In genomic region chr10:95635319-95635733, GRCh38 we compare ENCODE assay signal across 27 cellular contexts. TPM values are rescaled to one million over a fixed set of nuclear protein-coding genes. Genes with fewer than 3 reads are reported as not detected.
A peak's percentile ranks its signal among the peaks of the same experiment; 100 is the strongest.
DNase-seq lines count a peak whose midpoint lies in the region; ATAC-seq, FAIRE-seq and TF ChIP-seq lines count a peak whose summit lies in the region.
"Had no signal": no experiment of that assay in that cellular context is flagged by ENCODE, and none has a peak within 500 bp of the region (broad histone marks: within the 10 kb centered on the region; RNA-seq: fewer than 3 reads in every experiment).

No MANE protein-coding gene starts in this region.

- in situ Hi-C loops in HepG2 (cut with HindIII; ENCODE audit: extremely low pct_ligation_motif_present, low pct_unique_long_range_greater_than_20kb), result no loop called here

- ATAC-seq in HepG2 (peak; percentile 81), right lobe of liver (no peak), mucosa of descending colon (peak; percentile 39), GM18858 (IDR thresholded peaks at IDR 0.05; ENCODE audit: unreplicated experiment) (no peak), GM21447 (IDR thresholded peaks at IDR 0.05; ENCODE audit: unreplicated experiment) (no peak)
- ATAC-seq: A549 had no signal

- WGBS in HepG2 (ENCODE audit: low lambda C conversion rate), result 0% methylated on average over 2 of the region's 2 CpGs
- WGBS in right lobe of liver (ENCODE audit: insufficient coverage, low coverage, low lambda C conversion rate, missing lambda C conversion rate), result 79% methylated on average over 2 of the region's 2 CpGs

- H3K36me3 ChIP-seq in HepG2 (replicated peaks in 1 of 2; ENCODE audit: control insufficient read depth in 1 of 2, insufficient read depth in 2 of 2, low read length in 2 of 2) (peaks cover 24 to 71% of the 10 kb centered on the region in 2 experiments), right lobe of liver (peaks cover 0 to 29% (median 13%) of the 10 kb centered on the region in 4 donors), mucosa of descending colon (ENCODE audit: low read depth) (peaks cover 6% of the 10 kb centered on the region)

- no peak for TF ChIP-seq RAD21 in HepG2 (CRISPR knock-in tag; IDR thresholded peaks at IDR 0.05)

- TF ChIP-seq EP300 in HepG2 (IDR thresholded peaks at IDR 0.05; ENCODE audit: low read depth in 2 of 2, low read length in 2 of 2), result peak in 1 of 2 experiments; percentile 89; a peak in 2 of 4 replicates
- peak; percentile 81; the same call in 1 of the 2 replicates for TF ChIP-seq EP300 in HepG2 (CRISPR knock-in tag; IDR thresholded peaks at IDR 0.05; ENCODE audit: borderline replicate concordance)

- peak overlapping the region; percentile 62 for H3K4me2 ChIP-seq in HepG2 (ENCODE audit: low read depth, low read length)
- H3K4me2 ChIP-seq: A549, KMS-11 had no signal

- peaks cover 3% of the 10 kb centered on the region for H3K79me2 ChIP-seq in HepG2 (ENCODE audit: insufficient read depth, low read length)

- intact Hi-C loops in HepG2 (cut with micrococcal nuclease; ENCODE audit: unreplicated experiment), result loop anchor here (1.0 kb wide), 1 partner anchor 21 kb away; the partner anchor contains the start of gene ALDH18A1
- intact Hi-C loops in right lobe of liver (cut with DNase I), result no loop called here
- intact Hi-C loops in mucosa of descending colon (cut with DNase I, micrococcal nuclease), result no loop called here

- H3K27me3 ChIP-seq in HepG2 (ENCODE audit: control insufficient read depth in 1 of 2, insufficient read depth in 2 of 2, low read length in 2 of 2), result no peaks in the 10 kb centered on the region
- H3K27me3 ChIP-seq in right lobe of liver, result no peaks in the 10 kb centered on the region
- H3K27me3 ChIP-seq: BE2C, SJSA1 had no signal

- no peak for TF ChIP-seq CTCF in HepG2 (CRISPR knock-in tag; IDR thresholded peaks at IDR 0.05)
- no peak for TF ChIP-seq CTCF in right lobe of liver (IDR thresholded peaks at IDR 0.05)
- no peak for TF ChIP-seq CTCF in mucosa of descending colon (IDR thresholded peaks at IDR 0.05)

- no peak for TF ChIP-seq POLR2A in HepG2 (IDR thresholded peaks at IDR 0.05; ENCODE audit: insufficient read depth in 1 of 2, low read depth in 2 of 2, low read length in 2 of 2)
- TF ChIP-seq POLR2A in right lobe of liver (IDR thresholded peaks at IDR 0.05), result no peak

- CTCF ChIA-PET in HepG2 (lab: Yijun Ruan, JAX; ENCODE audit: low intra/inter-chr PET ratio, low total read pairs), result no interaction called here

- H3K4me3 ChIP-seq in HepG2 (replicated peaks in 1 of 3; ENCODE audit: insufficient read depth in 1 of 3, low read depth in 2 of 3, low read length in 3 of 3) (no peak overlapping the region; a peak in 1 of 6 replicates), right lobe of liver (no peak overlapping the region), mucosa of descending colon (no peak overlapping the region)
- H3K4me3 ChIP-seq: A549, SJSA1 had no signal

- no peak overlapping the region for H2AFZ ChIP-seq in HepG2 (ENCODE audit: low read length)

- no TSS peak for BruUV-seq in HepG2 (replicated peaks; lab: Mats Ljungman, UMichigan)

- peaks cover 80% of the 10 kb centered on the region for H3K4me1 ChIP-seq in HepG2 (ENCODE audit: insufficient read depth, low read length)
- no peaks in the 10 kb centered on the region for H3K4me1 ChIP-seq in right lobe of liver
- H3K4me1 ChIP-seq in mucosa of descending colon (ENCODE audit: low read depth), result peaks cover 7% of the 10 kb centered on the region
- H3K4me1 ChIP-seq: A549, BE2C, SJSA1 had no signal

- H3K27ac ChIP-seq in HepG2 (ENCODE audit: extremely low read length, insufficient read depth, low read length) (peak overlapping the region; percentile 78), right lobe of liver (no peak overlapping the region)
- H3K27ac ChIP-seq: A549, HL-60, KMS-11, SJSA1 had no signal

- POLR2A ChIA-PET in HepG2 (lab: Yijun Ruan, JAX), result interaction anchor here (0.6 to 1.8 kb wide), 9 partner anchors 9 to 1041 kb away, joined by 3 to 9 read pairs (median 5); partner anchors contain the start of genes ALDH18A1 and TCTN3

- peak; percentile 82 for FAIRE-seq in HepG2 (lab: Jason Lieb, UNC)
- FAIRE-seq: A549, G401.6, GM12892, RCC 7860 had no signal

- H4K20me1 ChIP-seq in HepG2 (ENCODE audit: insufficient read depth, low read length), result no peaks in the 10 kb centered on the region

- DNase-seq in HepG2 (ENCODE audit: low spot score) (peak; percentile 96), right lobe of liver (no peak), NCI-H69 (lab: John Stamatoyannopoulos, UW) (peak; percentile 62), mucosa of descending colon (no peak), AG08395 (ENCODE audit: low spot score) (no peak)
- DNase-seq: BE2C; Calu3; CD4-positive, CD25-positive, alpha-beta regulatory T cell; DMS153; GOT3; HCEC 1CT; IMR-90; NCI-H1105; NCI-H1694; NCI-H2081; NCI-H446; NCI-H526; OCI-M1 had no signal

- no peaks in the 10 kb centered on the region for H3K9me3 ChIP-seq in HepG2 (ENCODE audit: low read length)
- H3K9me3 ChIP-seq in right lobe of liver, result no peaks in the 10 kb centered on the region
- no peaks in the 10 kb centered on the region for H3K9me3 ChIP-seq in mucosa of descending colon
- H3K9me3 ChIP-seq: A549, BE2C, SJSA1 had no signal

- H3K9ac ChIP-seq in HepG2 (ENCODE audit: insufficient read depth, low read depth, low read length), result peak overlapping the region; percentile 52
- H3K9ac ChIP-seq: KMS-11 had no signal

RNA-seq across cellular contexts. Expression of gene ALDH18A1, which starts 21.2 kb away (rescaled TPM):
- total RNA-seq in HepG2 (2016; rRNA removed; fragmentation: Illumina TruSeq; extraction: Trizol) (98.4 and 263 TPM in 2 replicates), right lobe of liver (10 to 100 TPM; 28.4 to 41.2 (median 34.4) TPM), mucosa of descending colon (100 to 1,000 TPM in 2 of 3 donors, 10 to 100 TPM in 1; 85.6 to 230 (median 101) TPM)
- total RNA-seq in HepG2 (2016; cell fraction: cytosol; rRNA removed; fragmentation: Illumina TruSeq; extraction: Trizol; ENCODE audit: low read depth), result 20.5 and 24.5 TPM in 2 replicates
- 83.4 and 264 TPM in 2 replicates for total RNA-seq in HepG2 (2016; cell fraction: insoluble cytoplasmic fraction; rRNA removed; fragmentation: Illumina TruSeq; extraction: Trizol)
- 60.1 and 67.9 TPM in 2 replicates for total RNA-seq in HepG2 (2016; cell fraction: membrane; rRNA removed; fragmentation: Illumina TruSeq; extraction: Trizol)
- 196 and 225 TPM in 2 replicates for total RNA-seq in HepG2 (2016; cell fraction: nucleus; rRNA removed; fragmentation: Illumina TruSeq; extraction: Trizol)
- 123 and 180 TPM in 2 replicates for polyA plus RNA-seq in HepG2 (2011; rRNA removed)
- 120 and 133 TPM in 2 replicates for polyA plus RNA-seq in HepG2 (2011; cell fraction: cytosol; rRNA removed)
- 113 and 161 TPM in 2 replicates for polyA plus RNA-seq in HepG2 (2011; cell fraction: nucleus; rRNA removed)
- polyA plus RNA-seq in HepG2 (2012), result 117 and 149 TPM in 2 replicates
- 15.9 and 16.2 TPM in 2 replicates for polyA plus RNA-seq in HepG2 (2016; cell fraction: cytosol; fragmentation: Illumina TruSeq; extraction: Trizol; ENCODE audit: low read depth)
- polyA plus RNA-seq in HepG2 (2016; cell fraction: insoluble cytoplasmic fraction; fragmentation: Illumina TruSeq; extraction: Trizol; ENCODE audit: low read depth), result 74.3 and 86.8 TPM in 2 replicates
- polyA plus RNA-seq in HepG2 (2016; cell fraction: membrane; fragmentation: Illumina TruSeq; extraction: Trizol; ENCODE audit: low read depth), result 36.1 and 41.4 TPM in 2 replicates
- polyA plus RNA-seq in HepG2 (2016; cell fraction: nucleus; fragmentation: Illumina TruSeq; extraction: Trizol; ENCODE audit: insufficient read depth, low read depth), result 186 and 203 TPM in 2 replicates
- polyA minus RNA-seq in HepG2 (2011; rRNA and poly(A)+ RNA removed; ENCODE audit: low replicate concordance), result 217 and 608 TPM in 2 replicates
- 136 and 168 TPM in 2 replicates for polyA minus RNA-seq in HepG2 (2011; cell fraction: cytosol; rRNA and poly(A)+ RNA removed)
- polyA minus RNA-seq in HepG2 (2011; cell fraction: nucleus; rRNA and poly(A)+ RNA removed), result 114 and 141 TPM in 2 replicates

RNA-seq across cellular contexts. Expression of gene TCTN3, which starts 58.4 kb away (rescaled TPM):
- total RNA-seq in HepG2 (2016; rRNA removed; fragmentation: Illumina TruSeq; extraction: Trizol) (42.2 and 60.0 TPM in 2 replicates), right lobe of liver (10 to 100 TPM; 15.5 to 24.3 (median 19.1) TPM), mucosa of descending colon (10 to 100 TPM; 20.7 to 35.4 (median 31.6) TPM)
- total RNA-seq in HepG2 (2016; cell fraction: cytosol; rRNA removed; fragmentation: Illumina TruSeq; extraction: Trizol; ENCODE audit: low read depth), result 7.7 and 8.3 TPM in 2 replicates
- 40.2 and 59.3 TPM in 2 replicates for total RNA-seq in HepG2 (2016; cell fraction: insoluble cytoplasmic fraction; rRNA removed; fragmentation: Illumina TruSeq; extraction: Trizol)
- total RNA-seq in HepG2 (2016; cell fraction: membrane; rRNA removed; fragmentation: Illumina TruSeq; extraction: Trizol), result 22.9 and 26.8 TPM in 2 replicates
- total RNA-seq in HepG2 (2016; cell fraction: nucleus; rRNA removed; fragmentation: Illumina TruSeq; extraction: Trizol), result 56.0 and 68.7 TPM in 2 replicates
- polyA plus RNA-seq in HepG2 (2011; rRNA removed), result 39.3 and 53.3 TPM in 2 replicates
- polyA plus RNA-seq in HepG2 (2011; cell fraction: cytosol; rRNA removed), result 37.4 and 40.2 TPM in 2 replicates
- polyA plus RNA-seq in HepG2 (2011; cell fraction: nucleus; rRNA removed), result 23.9 and 27.6 TPM in 2 replicates
- 27.8 and 33.4 TPM in 2 replicates for polyA plus RNA-seq in HepG2 (2012)
- polyA plus RNA-seq in HepG2 (2016; cell fraction: cytosol; fragmentation: Illumina TruSeq; extraction: Trizol; ENCODE audit: low read depth), result 7.2 and 7.5 TPM in 2 replicates
- polyA plus RNA-seq in HepG2 (2016; cell fraction: insoluble cytoplasmic fraction; fragmentation: Illumina TruSeq; extraction: Trizol; ENCODE audit: low read depth), result 36.4 and 37.1 TPM in 2 replicates
- 15.5 and 17.6 TPM in 2 replicates for polyA plus RNA-seq in HepG2 (2016; cell fraction: membrane; fragmentation: Illumina TruSeq; extraction: Trizol; ENCODE audit: low read depth)
- polyA plus RNA-seq in HepG2 (2016; cell fraction: nucleus; fragmentation: Illumina TruSeq; extraction: Trizol; ENCODE audit: insufficient read depth, low read depth), result 65.4 and 68.8 TPM in 2 replicates
- polyA minus RNA-seq in HepG2 (2011; rRNA and poly(A)+ RNA removed; ENCODE audit: low replicate concordance), result 68.6 and 112 TPM in 2 replicates
- polyA minus RNA-seq in HepG2 (2011; cell fraction: cytosol; rRNA and poly(A)+ RNA removed), result 36.2 and 43.2 TPM in 2 replicates
- polyA minus RNA-seq in HepG2 (2011; cell fraction: nucleus; rRNA and poly(A)+ RNA removed), result 32.1 and 37.8 TPM in 2 replicates

Comparison
In these comparisons a context has a peak if more than half of its experiments do, and no peak if none do; other contexts are left out.
1. ATAC-seq: peak in HepG2 (single experiment) and mucosa of descending colon (single experiment); none in right lobe of liver (0 of 4), GM18858 (single experiment) and GM21447 (single experiment).
2. DNase-seq: peak in HepG2 (single experiment) and NCI-H69 (single experiment); none in right lobe of liver (0 of 3), mucosa of descending colon (0 of 3) and AG08395 (single experiment).